In the genomic region with DNA sequence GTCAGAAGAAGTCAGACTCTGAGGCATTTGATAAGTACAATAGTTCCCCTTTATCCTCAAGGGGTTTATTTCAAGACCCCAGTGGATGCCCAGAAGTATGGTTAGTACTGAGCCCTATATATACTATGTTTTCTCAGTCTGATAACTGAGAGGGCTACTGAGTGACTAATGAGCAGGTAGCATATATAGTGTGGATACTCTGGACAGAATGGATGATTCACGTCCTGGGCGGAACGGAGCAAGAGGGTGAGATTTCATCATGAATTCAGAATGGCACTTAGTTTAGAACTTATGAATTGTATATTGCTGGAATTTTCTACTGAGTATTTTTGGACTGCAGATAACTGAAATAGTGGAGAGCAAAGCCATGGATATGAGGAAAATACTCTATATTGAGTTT, we compare ENCODE assay signal across 25 cellular contexts.
DNase-seq lines count a peak whose midpoint lies in the region; FAIRE-seq and TF ChIP-seq lines count a peak whose summit lies in the region.
"Had no signal": no experiment of that assay in that cellular context is flagged by ENCODE, and none has a peak within 500 bp of the region (broad histone marks: within the 10 kb centered on the region; RNA-seq: fewer than 3 reads in every experiment).

No MANE protein-coding gene starts in this region.

- POLR2A ChIA-PET in endothelial cell of umbilical vein (lab: Charles Lee) = no interaction called here

- no peaks in the 10 kb centered on the region for H3K27me3 ChIP-seq in endothelial cell of umbilical vein (ENCODE audit: control insufficient read depth in 2 of 2, insufficient read depth in 2 of 2, low read length in 2 of 2)

- H3K9me3 ChIP-seq in endothelial cell of umbilical vein (replicated peaks; ENCODE audit: control insufficient read depth, insufficient read depth, low read length) = no peaks in the 10 kb centered on the region
- H3K9me3 ChIP-seq: thoracic aorta had no signal

- H3K4me1 ChIP-seq in endothelial cell of umbilical vein (ENCODE audit: control insufficient read depth, extremely low read depth, insufficient read depth, low read length) = peaks cover 6% of the 10 kb centered on the region
- H3K4me1 ChIP-seq: parathyroid adenoma had no signal

- intact Hi-C loops in endothelial cell of umbilical vein (cut with micrococcal nuclease) = loop anchor here (10.0 kb wide), 1 partner anchor 838 kb away; no protein-coding TSS in a partner anchor

- no peak overlapping the region for H2AFZ ChIP-seq in endothelial cell of umbilical vein (ENCODE audit: low read depth, low read length)
- H2AFZ ChIP-seq: parathyroid adenoma had no signal

- H3K4me3 Mint-ChIP-seq in progenitor cell of endocrine pancreas (ENCODE audit: low read depth) = no peak overlapping the region
- H3K4me3 Mint-ChIP-seq: activated CD4-positive, alpha-beta T cell treated with anti-CD3 and anti-CD28 coated beads, Interleukin-2, amount 10 ng/mL, durations not matched to agents 24 days and 14 days; activated naive CD8-positive, alpha-beta T cell treated with anti-CD3 and anti-CD28 coated beads, Interleukin-2, amount 10 ng/mL, durations not matched to agents 7 days and 5 days; CD4-positive, alpha-beta T cell; nephron had no signal

- no TSS peak for BruUV-seq in endothelial cell of umbilical vein (replicated peaks; lab: Mats Ljungman, UMichigan)

- no peaks in the 10 kb centered on the region for H4K20me1 ChIP-seq in endothelial cell of umbilical vein (replicated peaks; ENCODE audit: control insufficient read depth, extremely low read depth, insufficient read depth, low read length)

- no peaks in the 10 kb centered on the region for H3K27me3 Mint-ChIP-seq in progenitor cell of endocrine pancreas
- H3K27me3 Mint-ChIP-seq: CD4-positive, alpha-beta T cell had no signal

- no peak for TF ChIP-seq POLR2A in endothelial cell of umbilical vein (IDR thresholded peaks at IDR 0.05; ENCODE audit: low read depth, low read length)

- no peaks in the 10 kb centered on the region for H3K4me1 Mint-ChIP-seq in progenitor cell of endocrine pancreas (ENCODE audit: low read depth)
- H3K4me1 Mint-ChIP-seq: activated CD4-positive, alpha-beta T cell treated with anti-CD3 and anti-CD28 coated beads, Interleukin-2, amount 10 ng/mL, durations not matched to agents 24 days and 14 days; activated naive CD8-positive, alpha-beta T cell treated with anti-CD3 and anti-CD28 coated beads, Interleukin-2, amount 10 ng/mL, durations not matched to agents 7 days and 5 days; nephron had no signal

- peaks cover 6% of the 10 kb centered on the region for H3K9me3 Mint-ChIP-seq in progenitor cell of endocrine pancreas (ENCODE audit: low read depth)
- H3K9me3 Mint-ChIP-seq: activated CD4-positive, alpha-beta T cell treated with anti-CD3 and anti-CD28 coated beads, Interleukin-2, amount 10 ng/mL, durations not matched to agents 24 days and 14 days; activated T-helper 2 cell treated with anti-CD3 and anti-CD28 coated beads, Interferon-gamma antibody, Interleukin-2, Interleukin-4, amounts not matched to agents 10 μg/mL and 5 μg/mL and 100 μg/mL, durations not matched to agents 14 hours and 24 hours and 36 hours; CD4-positive, alpha-beta T cell had no signal

- no peak overlapping the region for H3K4me2 ChIP-seq in endothelial cell of umbilical vein (ENCODE audit: insufficient read depth, low read length)

- peak; percentile 50 for DNase-seq in HPDE6-E6E7 (ENCODE audit: extremely low spot score)
- DNase-seq in RPMI7951 (ENCODE audit: low read depth) = peak; percentile 54
- DNase-seq in endothelial cell of umbilical vein (ENCODE audit: low read depth, low spot score) = peak; percentile 17
- DNase-seq in renal cortical epithelial cell (ENCODE audit: low read depth) = peak; percentile 26
- DNase-seq in progenitor cell of endocrine pancreas (ENCODE audit: low spot score, unreplicated experiment) = no peak
- DNase-seq in NCI-H774 (lab: John Stamatoyannopoulos, UW) = no peak
- DNase-seq in NCI-H345 (lab: John Stamatoyannopoulos, UW) = no peak
- DNase-seq: activated CD4-positive, alpha-beta T cell treated with anti-CD3 and anti-CD28 coated beads, Interleukin-2, amount 10 ng/mL, durations not matched to agents 24 days and 14 days; activated naive CD8-positive, alpha-beta T cell treated with anti-CD3 and anti-CD28 coated beads, Interleukin-2, amount 10 ng/mL, durations not matched to agents 7 days and 5 days; CD4-positive, alpha-beta T cell; DMS53; kidney glomerular epithelial cell; MV-4-11; NCI-H2029 treated with DMSO at 0.1 percent for 48 hours; NCI-H510A; SHP77; stimulated activated CD4-positive, alpha-beta T cell treated with anti-CD3 and anti-CD28 coated beads, Interleukin-2, amount 100 ng/mL, for 24 hours; stimulated activated naive CD4-positive, alpha-beta T cell; T-helper 1 cell had no signal

- dilution Hi-C loops in endothelial cell of umbilical vein (cut with MboI; ENCODE audit: extremely low pct_ligation_motif_present, low sequenced_read_pairs) = no loop called here

- no peak overlapping the region for H3K27ac Mint-ChIP-seq in progenitor cell of endocrine pancreas
- H3K27ac Mint-ChIP-seq: activated CD4-positive, alpha-beta T cell treated with anti-CD3 and anti-CD28 coated beads, Interleukin-2, amount 10 ng/mL, durations not matched to agents 24 days and 14 days; activated naive CD8-positive, alpha-beta T cell treated with anti-CD3 and anti-CD28 coated beads, Interleukin-2, amount 10 ng/mL, durations not matched to agents 7 days and 5 days; activated T-helper 2 cell treated with anti-CD3 and anti-CD28 coated beads, Interferon-gamma antibody, Interleukin-2, Interleukin-4, amounts not matched to agents 10 μg/mL and 5 μg/mL and 100 μg/mL, durations not matched to agents 14 hours and 24 hours and 36 hours; CD4-positive, alpha-beta T cell; nephron had no signal

- H3K79me2 ChIP-seq in endothelial cell of umbilical vein (ENCODE audit: control insufficient read depth, insufficient read depth, low read length) = no peaks in the 10 kb centered on the region
- H3K79me2 ChIP-seq: parathyroid adenoma had no signal

- no peak overlapping the region for H3K9ac ChIP-seq in endothelial cell of umbilical vein (replicated peaks; ENCODE audit: extremely low read depth, insufficient read depth, low read length)
- H3K9ac ChIP-seq: parathyroid adenoma had no signal

- H3K9me1 ChIP-seq in endothelial cell of umbilical vein (replicated peaks; ENCODE audit: control insufficient read depth, extremely low read depth, insufficient read depth, low read length) = no peaks in the 10 kb centered on the region

- FAIRE-seq in endothelial cell of umbilical vein (lab: Jason Lieb, UNC) = peak; percentile 80
- FAIRE-seq: frontal cortex had no signal

- no peak overlapping the region for H3K27ac ChIP-seq in endothelial cell of umbilical vein (ENCODE audit: insufficient read depth, low read depth, low read length)
- H3K27ac ChIP-seq: HL-60, parathyroid adenoma, thoracic aorta had no signal

- H3K4me3 ChIP-seq in endothelial cell of umbilical vein (replicated peaks in 1 of 3; ENCODE audit: insufficient read depth in 1 of 3, low read depth in 1 of 3, low read length in 3 of 3) = no peak overlapping the region
- H3K4me3 ChIP-seq: thoracic aorta had no signal

- TF ChIP-seq CTCF in endothelial cell of umbilical vein (IDR thresholded peaks at IDR 0.05; ENCODE audit: extremely low read depth in 1 of 2, insufficient read depth in 1 of 2, low read depth in 1 of 2, low read length in 2 of 2) = no peak
- no peak for TF ChIP-seq CTCF in progenitor cell of endocrine pancreas (IDR thresholded peaks at IDR 0.05; ENCODE audit: unreplicated experiment)

- H3K36me3 Mint-ChIP-seq in progenitor cell of endocrine pancreas (ENCODE audit: insufficient read depth) = no peaks in the 10 kb centered on the region
- H3K36me3 Mint-ChIP-seq: activated naive CD8-positive, alpha-beta T cell treated with anti-CD3 and anti-CD28 coated beads, Interleukin-2, amount 10 ng/mL, durations not matched to agents 7 days and 5 days had no signal

- CTCF ChIA-PET in endothelial cell of umbilical vein (lab: Charles Lee) = interaction anchor here (1.1 kb wide), 1 partner anchor 17 kb away, joined by 3 read pairs; no protein-coding TSS in a partner anchor

- no peaks in the 10 kb centered on the region for H3K36me3 ChIP-seq in endothelial cell of umbilical vein (ENCODE audit: control insufficient read depth in 2 of 2, extremely low read depth in 1 of 2, insufficient read depth in 2 of 2, low read length in 2 of 2)
- H3K36me3 ChIP-seq: thoracic aorta had no signal

TF ChIP-seq in endothelial cell of umbilical vein, 7 proteins besides CTCF, POLR2A, EP300 and RAD21:
- no peak for TF ChIP-seq EZH2 (IDR thresholded peaks at IDR 0.05; ENCODE audit: borderline replicate concordance, low read depth, low read length, severe bottlenecking)
- no peak for TF ChIP-seq MYC (IDR thresholded peaks at IDR 0.05; ENCODE audit: low read depth, low read length)
- TF ChIP-seq MAX (IDR thresholded peaks at IDR 0.05; ENCODE audit: insufficient read depth, insufficient read length) = no peak
- TF ChIP-seq FOS (IDR thresholded peaks at IDR 0.05; ENCODE audit: borderline replicate concordance, insufficient read depth, low read length) = peak; percentile 74
- TF ChIP-seq POLR2AphosphoS5 (IDR thresholded peaks at IDR 0.05; ENCODE audit: insufficient read depth, low read depth, low read length) = no peak
- no peak for TF ChIP-seq GATA2 (IDR thresholded peaks at IDR 0.05; ENCODE audit: insufficient read depth, insufficient read length, low read depth, low read length)
- TF ChIP-seq JUN (IDR thresholded peaks at IDR 0.05; ENCODE audit: borderline replicate concordance, insufficient read depth, insufficient read length, low read depth) = no peak
TF ChIP-seq in endothelial cell of umbilical vein: peak in this region for 1.

Comparison
In these comparisons a context has a peak if more than half of its experiments do, and no peak if none do; other contexts are left out.
1. DNase-seq: peak in HPDE6-E6E7 (single experiment), RPMI7951 (single experiment), endothelial cell of umbilical vein (single experiment) and renal cortical epithelial cell (single experiment); none in progenitor cell of endocrine pancreas (single experiment), NCI-H774 (single experiment) and NCI-H345 (single experiment).